In the genomic region with DNA sequence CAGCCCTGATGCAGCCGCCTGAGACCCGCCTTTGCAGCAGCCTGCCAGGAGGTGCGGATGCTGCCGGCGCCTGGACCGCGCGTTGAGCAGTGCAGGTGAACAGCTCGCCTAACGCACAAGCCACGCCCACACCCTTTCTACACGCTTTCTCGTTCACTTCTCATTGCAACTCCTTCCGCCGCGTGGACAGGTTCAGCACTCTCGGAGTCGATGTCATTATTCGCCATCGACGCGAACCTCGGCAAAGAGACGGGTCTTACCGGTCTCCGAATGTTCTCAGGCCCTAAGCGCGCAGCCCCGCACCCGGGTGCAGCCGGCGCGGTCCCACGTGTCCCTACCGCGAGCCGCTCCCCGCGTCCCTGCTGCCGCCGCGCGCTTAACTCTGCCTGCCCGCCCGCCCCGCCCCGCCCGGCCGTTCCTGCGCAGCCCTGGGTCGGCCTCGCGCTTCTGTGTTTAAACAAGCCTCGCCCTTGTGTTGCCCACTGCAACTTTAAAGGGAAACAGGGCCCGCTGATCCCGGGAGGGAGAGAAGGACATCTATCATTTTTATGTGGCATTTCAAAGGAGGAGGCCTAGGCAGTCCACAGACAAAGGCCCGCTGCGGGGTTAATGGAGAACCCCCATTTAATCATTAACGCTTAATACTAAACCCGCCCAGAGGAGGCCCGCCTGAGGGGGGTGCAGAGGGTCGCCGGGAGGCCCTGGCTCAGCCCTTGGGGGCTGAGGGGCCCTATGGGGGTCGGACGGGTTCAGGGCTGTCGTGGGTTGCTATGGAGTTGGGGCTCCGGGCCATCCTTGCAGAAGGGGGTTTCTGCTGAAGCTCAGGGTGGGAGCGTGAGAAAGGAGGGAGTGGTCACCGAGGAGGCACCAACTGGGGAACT, we compare ENCODE assay signal across 8 cellular contexts.
DNase-seq lines count a peak whose midpoint lies in the region; ATAC-seq and TF ChIP-seq lines count a peak whose summit lies in the region.

No MANE protein-coding gene starts in this region.

- no peaks in the 10 kb centered on the region for H3F3A ChIP-seq in GM23248 (ENCODE audit: insufficient read depth)

- H3K4me3 ChIP-seq in GM23248, result no peak overlapping the region
- peak overlapping the region; percentile 66 for H3K4me3 ChIP-seq in coronary artery
- no peak overlapping the region for H3K4me3 ChIP-seq in mesodermal cell (ENCODE audit: extremely low read depth, insufficient read depth, low read length, poor library complexity, severe bottlenecking)
- peak overlapping the region; percentile 42 for H3K4me3 ChIP-seq in suprapubic skin

- H3K4me2 ChIP-seq in GM23248 (ENCODE audit: unreplicated experiment), result no peak overlapping the region

- H3K36me3 ChIP-seq in GM23248 (ENCODE audit: low read depth), result no peaks in the 10 kb centered on the region
- H3K36me3 ChIP-seq in mesodermal cell (ENCODE audit: control insufficient read depth, insufficient read depth, low read length), result no peaks in the 10 kb centered on the region
- H3K36me3 ChIP-seq in suprapubic skin, result no peaks in the 10 kb centered on the region

- no peaks in the 10 kb centered on the region for H3K9me2 ChIP-seq in GM23248 (ENCODE audit: insufficient read depth)

- no peak for ATAC-seq in HG02642 (IDR thresholded peaks at IDR 0.05; ENCODE audit: poor library complexity, unreplicated experiment)

- H3K27ac ChIP-seq in GM23248, result no peak overlapping the region
- H3K27ac ChIP-seq in coronary artery, result no peak overlapping the region
- H3K27ac ChIP-seq in mesodermal cell (ENCODE audit: low read depth, low read length, severe bottlenecking), result peak overlapping the region; percentile 41
- H3K27ac ChIP-seq in suprapubic skin, result no peak overlapping the region

- H4K20me1 ChIP-seq in GM23248 (ENCODE audit: insufficient read depth), result no peaks in the 10 kb centered on the region

- DNase-seq in GM23248, result peak; percentile 10
- peak; percentile 75 for DNase-seq in NCI-H2227 (lab: John Stamatoyannopoulos, UW; ENCODE audit: unreplicated experiment)
- DNase-seq in coronary artery (ENCODE audit: low spot score), result no peak
- DNase-seq in suprapubic skin (ENCODE audit: low spot score in 2 of 2), result no peak
- DNase-seq in SIG-M5 (lab: John Stamatoyannopoulos, UW), result no peak
- DNase-seq in OCI-M1 (lab: John Stamatoyannopoulos, UW), result no peak

- no peaks in the 10 kb centered on the region for H3K79me2 ChIP-seq in GM23248 (ENCODE audit: insufficient read depth)

- H2AFZ ChIP-seq in GM23248, result no peak overlapping the region

- in situ Hi-C loops in GM23248 (cut with MboI), result no loop called here

- TF ChIP-seq EP300 in suprapubic skin (IDR thresholded peaks at IDR 0.05), result no peak

- no peaks in the 10 kb centered on the region for H3K9me3 ChIP-seq in GM23248 (ENCODE audit: low read depth)
- peaks cover 5% of the 10 kb centered on the region for H3K9me3 ChIP-seq in mesodermal cell (ENCODE audit: control insufficient read depth, low read length)
- H3K9me3 ChIP-seq in suprapubic skin, result no peaks in the 10 kb centered on the region

- WGBS in GM23248 (ENCODE audit: low coverage in 1 of 2, low lambda C conversion rate in 2 of 2, missing lambda C conversion rate in 2 of 2), 2 experiments, result 11 to 14% methylated on average over 50 to 69 of the region's 69 CpGs
- 10 to 16% methylated on average over 27 to 52 of the region's 69 CpGs for WGBS in mesodermal cell (ENCODE audit: insufficient coverage in 2 of 2), 2 experiments
- WGBS in suprapubic skin, result 12% methylated on average over 37 of the region's 69 CpGs

- no peak overlapping the region for H3K9ac ChIP-seq in GM23248

- H3K27me3 ChIP-seq in GM23248 (replicated peaks; ENCODE audit: insufficient read depth), result peaks cover 8% of the 10 kb centered on the region; the same call in 1 of the 2 replicates
- peaks cover 33% of the 10 kb centered on the region for H3K27me3 ChIP-seq in suprapubic skin

- no peak for TF ChIP-seq POLR2A in suprapubic skin (IDR thresholded peaks at IDR 0.05)

- H3K4me1 ChIP-seq in GM23248 (ENCODE audit: insufficient read depth), result no peaks in the 10 kb centered on the region
- H3K4me1 ChIP-seq in mesodermal cell (ENCODE audit: control insufficient read depth, insufficient read depth, low read length, poor library complexity, severe bottlenecking), result peaks cover 48% of the 10 kb centered on the region
- H3K4me1 ChIP-seq in suprapubic skin, result peaks cover 16% of the 10 kb centered on the region

- TF ChIP-seq CTCF in coronary artery (IDR thresholded peaks at IDR 0.05) (no peak), suprapubic skin (IDR thresholded peaks at IDR 0.05) (no peak)

Comparison
In these comparisons a context has a peak if more than half of its experiments do, and no peak if none do; other contexts are left out.
1. DNase-seq: peak in GM23248 (single experiment) and NCI-H2227 (single experiment); none in coronary artery (single experiment), suprapubic skin (0 of 2), SIG-M5 (single experiment) and OCI-M1 (single experiment).
2. H3K4me3 ChIP-seq: peak in coronary artery (single experiment) and suprapubic skin (single experiment); none in GM23248 (single experiment) and mesodermal cell (single experiment).